In the genomic region with DNA sequence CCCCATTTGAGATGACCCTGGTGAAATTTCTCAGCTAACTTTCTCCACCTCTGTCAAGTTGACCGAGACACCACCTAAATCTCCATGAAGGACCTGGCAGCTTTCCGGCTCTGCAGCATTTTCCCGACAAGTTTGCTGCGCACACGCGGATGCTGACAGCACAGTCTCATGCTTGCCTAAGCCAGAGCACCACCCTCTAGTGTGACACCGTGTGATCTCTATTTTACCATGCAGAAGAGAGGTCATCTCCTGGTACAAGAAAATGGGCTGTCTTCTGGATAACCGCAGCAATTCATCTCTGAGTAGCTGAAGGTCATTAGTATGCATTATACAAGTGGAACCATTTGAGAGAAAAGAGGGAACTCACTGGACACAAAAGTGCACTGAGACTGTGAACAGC, we compare ENCODE assay signal across 12 cellular contexts. TPM values are rescaled to one million over a fixed set of nuclear protein-coding genes. Genes with fewer than 3 reads are reported as not detected.
DNase-seq lines count a peak whose midpoint lies in the region; FAIRE-seq and TF ChIP-seq lines count a peak whose summit lies in the region.
"Had no signal": no experiment of that assay in that cellular context is flagged by ENCODE, and none has a peak within 500 bp of the region (broad histone marks: within the 10 kb centered on the region; RNA-seq: fewer than 3 reads in every experiment).

No MANE protein-coding gene starts in this region.

- POLR2A ChIA-PET in RWPE1 (lab: Yijun Ruan, JAX; ENCODE audit: low non-redundant PET): interaction anchor here (0.5 kb wide), 1 partner anchor 81 kb away, joined by 8 read pairs; no protein-coding TSS in a partner anchor
- POLR2A ChIA-PET in H1 (lab: Charles Lee; ENCODE audit: partially characterized antibody): interaction anchor here (1.6 kb wide), 1 partner anchor 13 kb away, joined by 8 read pairs; no protein-coding TSS in a partner anchor

- H3K23ac ChIP-seq in H1 (ENCODE audit: insufficient read length): no peak overlapping the region

- H3K36me3 ChIP-seq in H1 (ENCODE audit: control insufficient read depth in 2 of 4, insufficient read depth in 4 of 4, low read length in 3 of 4) (no peaks in the 10 kb centered on the region), skeletal muscle satellite cell (ENCODE audit: insufficient read depth, low read length) (no peaks in the 10 kb centered on the region)

- TF ChIP-seq CTCF in GM12865 (IDR thresholded peaks at IDR 0.05; ENCODE audit: insufficient read depth, low read depth, low read length, missing control alignments): no peak
- TF ChIP-seq CTCF in RWPE1 (conservative IDR thresholded peaks at IDR 0.05; ENCODE audit: low read depth): no peak
- no peak for TF ChIP-seq CTCF in H1 (IDR thresholded peaks at IDR 0.05; ENCODE audit: control extremely low read depth in 1 of 3, insufficient read depth in 1 of 3, low read depth in 1 of 3, low read length in 3 of 3)

- DNase-seq in GM12865 (ENCODE audit: low read depth) (peak; percentile 41), RWPE1 (ENCODE audit: low spot score) (no peak), H1 (ENCODE audit: low read depth in 1 of 2, low spot score in 2 of 2) (no peak), NCI-H2196 treated with DMSO at 0.1 percent for 48 hours (lab: John Stamatoyannopoulos, UW; ENCODE audit: unreplicated experiment) (no peak), kidney glomerular epithelial cell (lab: John Stamatoyannopoulos, UW) (no peak), C1 segment of cervical spinal cord (lab: John Stamatoyannopoulos, UW) (no peak), anterior cingulate cortex (lab: John Stamatoyannopoulos, UW) (no peak)
- DNase-seq: cortex of kidney, RPMI8226 had no signal

- H3K14ac ChIP-seq in H1 (ENCODE audit: insufficient read length): no peak overlapping the region

- no peak overlapping the region for H4K5ac ChIP-seq in H1 (ENCODE audit: insufficient read length, low read depth, low read length)

- H2BK20ac ChIP-seq in H1 (ENCODE audit: low read length): no peak overlapping the region

- no peaks in the 10 kb centered on the region for H3K79me2 ChIP-seq in H1 (ENCODE audit: control insufficient read depth in 1 of 2, insufficient read depth in 2 of 2, low read length in 2 of 2)

- H3K18ac ChIP-seq in H1 (ENCODE audit: extremely low read depth, low read length): no peak overlapping the region

- H3K27me3 ChIP-seq in H1 (replicated peaks in 1 of 4; ENCODE audit: control insufficient read depth in 3 of 4, extremely low read depth in 1 of 4, insufficient read depth in 3 of 4, low read length in 3 of 4) (peaks cover 31 to 41% (median 39%) of the 10 kb centered on the region in 4 experiments), skeletal muscle satellite cell (ENCODE audit: control insufficient read depth, insufficient read depth, low read length) (peaks cover 29% of the 10 kb centered on the region)

- H3K4me2 ChIP-seq in H1 (ENCODE audit: insufficient read depth in 1 of 2, low read depth in 2 of 2, low read length in 2 of 2): no peak overlapping the region
- H3K4me2 ChIP-seq in skeletal muscle satellite cell (ENCODE audit: low read length): peak overlapping the region; percentile 77

- H4K91ac ChIP-seq in H1 (replicated peaks; ENCODE audit: insufficient read length, low read length): no peak overlapping the region

- no peak overlapping the region for H2AK5ac ChIP-seq in H1 (ENCODE audit: low read depth, low read length)

- no peak overlapping the region for H2BK120ac ChIP-seq in H1 (replicated peaks; ENCODE audit: low read depth, low read length)

- no peak for TF ChIP-seq POLR2A in H1 (IDR thresholded peaks at IDR 0.05; ENCODE audit: control extremely low read depth in 1 of 2, low read depth in 2 of 2, low read length in 2 of 2)

- TF ChIP-seq RAD21 in H1 (IDR thresholded peaks at IDR 0.05 in 1 of 2, conservative IDR thresholded peaks at IDR 0.05 in 1 of 2; ENCODE audit: low read depth in 2 of 2, low read length in 2 of 2): no peak

- no peak overlapping the region for H2BK5ac ChIP-seq in H1 (ENCODE audit: low read depth, low read length)

- H3K23me2 ChIP-seq in H1 (ENCODE audit: low read depth, low read length): peaks cover 2% of the 10 kb centered on the region; the same call in 1 of the 2 replicates

- H3K4me1 ChIP-seq in H1 (replicated peaks in 1 of 4; ENCODE audit: control insufficient read depth in 3 of 4, insufficient read depth in 4 of 4, low read length in 3 of 4) (peaks cover 0 to 10% (median 4%) of the 10 kb centered on the region in 4 experiments; a peak in 5 of 7 replicates), skeletal muscle satellite cell (ENCODE audit: control insufficient read depth, insufficient read depth, low read length) (peaks cover 30% of the 10 kb centered on the region)

- 91% methylated on average over 8 of the region's 8 CpGs; no CpG with 5 or more reads in 1 of the 2 experiments for WGBS in H1 (ENCODE audit: extremely low coverage in 1 of 2, insufficient coverage in 1 of 2, insufficient read length in 1 of 2, insufficient replicate concordance in 2 of 2, low coverage in 1 of 2, low lambda C conversion rate in 2 of 2, missing lambda C conversion rate in 1 of 2), 2 experiments

- H3K56ac ChIP-seq in H1 (replicated peaks; ENCODE audit: insufficient read length, low read depth, low read length): no peak overlapping the region

- H4K20me1 ChIP-seq in H1 (replicated peaks in 1 of 2; ENCODE audit: control insufficient read depth in 1 of 2, insufficient read depth in 2 of 2, low read length in 2 of 2): peaks cover 0 to 4% of the 10 kb centered on the region in 2 experiments

- no peak overlapping the region for H2AFZ ChIP-seq in H1 (ENCODE audit: low read length)

- no peak overlapping the region for H3K9ac ChIP-seq in H1 (replicated peaks in 1 of 4; ENCODE audit: extremely low read depth in 1 of 4, low read depth in 3 of 4, low read length in 3 of 4)
- peak overlapping the region; percentile 70 for H3K9ac ChIP-seq in skeletal muscle satellite cell (ENCODE audit: low read depth, low read length)

- H3K9me3 ChIP-seq in H1 (ENCODE audit: insufficient read depth in 2 of 2, low read depth in 1 of 2, low read length in 1 of 2) (no peaks in the 10 kb centered on the region), skeletal muscle satellite cell (replicated peaks; ENCODE audit: low read length) (no peaks in the 10 kb centered on the region)
- H3K9me3 ChIP-seq: psoas muscle had no signal

- peak overlapping the region; percentile 62; the same call in 1 of the 2 replicates for H2BK12ac ChIP-seq in H1 (ENCODE audit: low read depth, low read length)

- TF ChIP-seq EP300 in H1 (IDR thresholded peaks at IDR 0.05; ENCODE audit: borderline replicate concordance in 1 of 2, low read depth in 2 of 2, low read length in 2 of 2): no peak

- H3K4me3 ChIP-seq in GM12865 (ENCODE audit: low read depth, low read length) (no peak overlapping the region), H1 (ENCODE audit: extremely low read depth in 1 of 4, insufficient read depth in 2 of 4, low read depth in 3 of 4, low read length in 4 of 4) (no peak overlapping the region), skeletal muscle satellite cell (ENCODE audit: low read length) (peak overlapping the region; percentile 58)
- H3K4me3 ChIP-seq: lung had no signal

- H4K8ac ChIP-seq in H1 (ENCODE audit: extremely low read depth, insufficient read depth, low read length): no peak overlapping the region

- H3K27ac ChIP-seq in RWPE1: peak overlapping the region; percentile 54
- no peak overlapping the region for H3K27ac ChIP-seq in H1 (ENCODE audit: low read depth, low read length)

- H2BK15ac ChIP-seq in H1 (ENCODE audit: low read length): no peak overlapping the region

- no peak for FAIRE-seq in H1 (lab: Jason Lieb, UNC)

- H3K4ac ChIP-seq in H1 (replicated peaks; ENCODE audit: insufficient read length, low read depth, low read length): no peak overlapping the region

- CTCF ChIA-PET in RWPE1 (lab: Yijun Ruan, JAX): interaction anchor here (0.6 to 2.3 kb wide), 3 partner anchors 15 to 277 kb away, joined by 3 to 22 read pairs (median 5); no protein-coding TSS in a partner anchor
- CTCF ChIA-PET in H1 (lab: Charles Lee; ENCODE audit: partially characterized antibody): interaction anchor here (0.6 to 5.4 kb wide), 17 partner anchors 8 to 93 kb away, joined by 3 to 45 read pairs (median 8); no protein-coding TSS in a partner anchor

- no peaks in the 10 kb centered on the region for H3K79me1 ChIP-seq in H1 (ENCODE audit: low read depth, low read length)

TF ChIP-seq in H1, 55 proteins besides CTCF, POLR2A, EP300 and RAD21:
- TF ChIP-seq JUND (IDR thresholded peaks at IDR 0.05; ENCODE audit: low read length) (no peak), BCL11A (IDR thresholded peaks at IDR 0.05; ENCODE audit: low read depth in 2 of 2, low read length in 2 of 2) (no peak), KDM4A (IDR thresholded peaks at IDR 0.05; ENCODE audit: low read depth, low read length, severe bottlenecking) (no peak), MAFK (IDR thresholded peaks at IDR 0.05; ENCODE audit: low read depth, low read length) (no peak), CBX8 (IDR thresholded peaks at IDR 0.05; ENCODE audit: borderline replicate concordance, low read depth, low read length) (no peak), ASH2L (IDR thresholded peaks at IDR 0.05; ENCODE audit: low read length) (no peak), KDM5A (IDR thresholded peaks at IDR 0.05; ENCODE audit: low read length) (no peak), YY1 (IDR thresholded peaks at IDR 0.05; ENCODE audit: low read depth, low read length) (no peak), TAF1 (IDR thresholded peaks at IDR 0.05; ENCODE audit: low read depth, low read length) (no peak), HDAC2 (IDR thresholded peaks at IDR 0.05; ENCODE audit: borderline replicate concordance in 1 of 2, low read depth in 2 of 2, low read length in 2 of 2) (no peak), CHD2 (IDR thresholded peaks at IDR 0.05; ENCODE audit: low read length) (no peak), EGR1 (IDR thresholded peaks at IDR 0.05; ENCODE audit: borderline replicate concordance, low read depth, low read length) (no peak), TBP (IDR thresholded peaks at IDR 0.05; ENCODE audit: low read depth, low read length) (no peak), RFX5 (IDR thresholded peaks at IDR 0.05; ENCODE audit: borderline replicate concordance, low read depth, low read length) (no peak), TEAD4 (IDR thresholded peaks at IDR 0.05; ENCODE audit: low read depth, low read length) (no peak), GTF2F1 (IDR thresholded peaks at IDR 0.05; ENCODE audit: borderline replicate concordance, low read depth, low read length) (no peak)
TF ChIP-seq in H1: peak in this region for 0.

RNA-seq across cellular contexts. Expression of a gene that starts 38.9 kb away (rescaled TPM):
- 3.8 and 4.0 TPM in 2 replicates for total RNA-seq in H1 (2021; fragmentation: NEBNext Ultra II Directional; extraction: Animal tissue kit (Norgen Biotek cat#: 25700))
- 3.6 and 5.0 TPM in 2 replicates for polyA plus RNA-seq in H1 (2011; rRNA removed)
- polyA plus RNA-seq in H1 (2011; cell fraction: cytosol; rRNA removed): 3.7 TPM
- 6.8 TPM for polyA plus RNA-seq in H1 (2011; cell fraction: nucleus; rRNA removed)
- 3.3 to 5.0 TPM (median 3.8 TPM) in 4 replicates for polyA plus RNA-seq in H1 (2012, experiment 1 of 2)
- polyA plus RNA-seq in H1 (2012, experiment 2 of 2): 3.4 TPM
- polyA plus RNA-seq in H1 (2013, experiment 1 of 2): 5.8 TPM
- 4.7 TPM for polyA plus RNA-seq in H1 (2013, experiment 2 of 2)
- polyA minus RNA-seq in H1 (2011; rRNA and poly(A)+ RNA removed): 3.8 and 3.9 TPM in 2 replicates
- polyA minus RNA-seq in H1 (2011; cell fraction: cytosol; rRNA and poly(A)+ RNA removed): 3.4 TPM
- 3.4 TPM for polyA minus RNA-seq in H1 (2011; cell fraction: nucleus; rRNA and poly(A)+ RNA removed)
- total RNA-seq in skeletal muscle satellite cell (2012; rRNA removed): 27.3 and 27.4 TPM in 2 replicates
